1 cellular context compared by ENCODE assay signal in the genomic region with DNA sequence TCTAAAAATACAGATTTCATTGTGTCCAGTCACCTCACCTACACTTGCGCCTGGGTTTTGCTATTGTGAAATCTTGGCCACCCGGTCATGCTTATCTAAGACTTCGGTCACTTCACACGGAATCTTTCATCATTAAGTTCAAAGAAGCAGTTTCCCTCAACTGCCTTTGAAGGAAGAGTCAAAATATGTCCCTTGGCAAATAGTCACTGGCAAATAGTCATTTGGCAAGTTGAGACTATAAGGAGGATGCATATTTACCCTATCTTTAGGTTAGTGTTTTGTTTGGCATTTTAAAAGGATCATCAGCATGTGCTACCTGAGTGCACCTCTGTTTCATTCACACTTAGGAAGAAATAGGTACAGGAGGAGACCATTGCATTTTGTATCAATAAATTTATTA.
TF ChIP-seq lines count a peak whose summit lies in the region.

No MANE protein-coding gene starts in this region.

TF ChIP-seq in HepG2, 621 proteins besides CTCF, POLR2A, EP300 and RAD21 (continued from another document and continues in another):
- TF ChIP-seq, protein P1, sequence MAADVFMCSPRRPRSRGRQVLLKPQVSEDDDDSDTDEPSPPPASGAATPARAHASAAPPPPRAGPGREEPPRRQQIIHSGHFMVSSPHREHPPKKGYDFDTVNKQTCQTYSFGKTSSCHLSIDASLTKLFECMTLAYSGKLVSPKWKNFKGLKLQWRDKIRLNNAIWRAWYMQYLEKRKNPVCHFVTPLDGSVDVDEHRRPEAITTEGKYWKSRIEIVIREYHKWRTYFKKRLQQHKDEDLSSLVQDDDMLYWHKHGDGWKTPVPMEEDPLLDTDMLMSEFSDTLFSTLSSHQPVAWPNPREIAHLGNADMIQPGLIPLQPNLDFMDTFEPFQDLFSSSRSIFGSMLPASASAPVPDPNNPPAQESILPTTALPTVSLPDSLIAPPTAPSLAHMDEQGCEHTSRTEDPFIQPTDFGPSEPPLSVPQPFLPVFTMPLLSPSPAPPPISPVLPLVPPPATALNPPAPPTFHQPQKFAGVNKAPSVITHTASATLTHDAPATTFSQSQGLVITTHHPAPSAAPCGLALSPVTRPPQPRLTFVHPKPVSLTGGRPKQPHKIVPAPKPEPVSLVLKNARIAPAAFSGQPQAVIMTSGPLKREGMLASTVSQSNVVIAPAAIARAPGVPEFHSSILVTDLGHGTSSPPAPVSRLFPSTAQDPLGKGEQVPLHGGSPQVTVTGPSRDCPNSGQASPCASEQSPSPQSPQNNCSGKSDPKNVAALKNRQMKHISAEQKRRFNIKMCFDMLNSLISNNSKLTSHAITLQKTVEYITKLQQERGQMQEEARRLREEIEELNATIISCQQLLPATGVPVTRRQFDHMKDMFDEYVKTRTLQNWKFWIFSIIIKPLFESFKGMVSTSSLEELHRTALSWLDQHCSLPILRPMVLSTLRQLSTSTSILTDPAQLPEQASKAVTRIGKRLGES (CRISPR knock-in tag; IDR thresholded peaks at IDR 0.05; ENCODE audit: borderline replicate concordance) = peak; percentile 88
- TF ChIP-seq ZNF121 (CRISPR knock-in tag; IDR thresholded peaks at IDR 0.05) (no peak), MIER2 (CRISPR knock-in tag; IDR thresholded peaks at IDR 0.05) (peak; percentile 87), ZNF143 (CRISPR knock-in tag; IDR thresholded peaks at IDR 0.05) (no peak), AKAP8 (CRISPR knock-in tag; IDR thresholded peaks at IDR 0.05) (no peak), ZNF333 (CRISPR knock-in tag; IDR thresholded peaks at IDR 0.05; ENCODE audit: borderline replicate concordance) (no peak), MTF1 (CRISPR knock-in tag; IDR thresholded peaks at IDR 0.05) (no peak), ZNF562 (CRISPR knock-in tag; IDR thresholded peaks at IDR 0.05; ENCODE audit: borderline replicate concordance) (peak; percentile 36; the same call in 1 of the 2 replicates), ZSCAN25 (CRISPR knock-in tag; IDR thresholded peaks at IDR 0.05) (peak; percentile 56; the same call in 1 of the 2 replicates), PAX8 (CRISPR knock-in tag; IDR thresholded peaks at IDR 0.05; ENCODE audit: borderline replicate concordance) (no peak), ZNF883 (CRISPR knock-in tag; IDR thresholded peaks at IDR 0.05; ENCODE audit: not compliant biosample characterization) (no peak), ZNF337 (CRISPR knock-in tag; IDR thresholded peaks at IDR 0.05; ENCODE audit: borderline replicate concordance, low read depth) (no peak), ZNF615 (CRISPR knock-in tag; IDR thresholded peaks at IDR 0.05; ENCODE audit: borderline replicate concordance) (peak; percentile 80; the same call in 1 of the 2 replicates), ETV6 (CRISPR knock-in tag; conservative IDR thresholded peaks at IDR 0.05) (0 out of 2 replicates have a peak, but pooled peaks have one; percentile 34), ZNF3 (CRISPR knock-in tag; IDR thresholded peaks at IDR 0.05) (peak; percentile 79), ZNF644 (CRISPR knock-in tag; IDR thresholded peaks at IDR 0.05; ENCODE audit: low read depth) (peak; percentile 86), HMG20A (CRISPR knock-in tag; IDR thresholded peaks at IDR 0.05; ENCODE audit: borderline replicate concordance) (peak; percentile 100), ZNF598 (CRISPR knock-in tag; IDR thresholded peaks at IDR 0.05; ENCODE audit: borderline replicate concordance) (no peak), JUN (CRISPR knock-in tag; IDR thresholded peaks at IDR 0.05) (peak; percentile 88), KDM1A (CRISPR knock-in tag; IDR thresholded peaks at IDR 0.05) (peak; percentile 86), CENPX (CRISPR knock-in tag; IDR thresholded peaks at IDR 0.05) (no peak), ONECUT2 (CRISPR knock-in tag; IDR thresholded peaks at IDR 0.05) (peak; percentile 54; the same call in 1 of the 2 replicates), FOXA1 (IDR thresholded peaks at IDR 0.05) (peak; percentile 48), FOXA1 (CRISPR knock-in tag; IDR thresholded peaks at IDR 0.05) (peak; percentile 96), DNMT3B (CRISPR knock-in tag; conservative IDR thresholded peaks at IDR 0.05) (peak; percentile 75; the same call in 1 of the 2 replicates), HIVEP1 (CRISPR knock-in tag; IDR thresholded peaks at IDR 0.05) (no peak), ZNF251 (CRISPR knock-in tag; IDR thresholded peaks at IDR 0.05) (no peak), PHF8 (CRISPR knock-in tag; IDR thresholded peaks at IDR 0.05) (peak; percentile 37; the same call in 1 of the 2 replicates), ZNF205 (CRISPR knock-in tag; IDR thresholded peaks at IDR 0.05) (peak; percentile 87; the same call in 1 of the 2 replicates), HOXA3 (CRISPR knock-in tag; IDR thresholded peaks at IDR 0.05) (peak; percentile 75), KDM2A (CRISPR knock-in tag; IDR thresholded peaks at IDR 0.05; ENCODE audit: borderline replicate concordance, low read depth) (no peak), ZBTB7B (CRISPR knock-in tag; IDR thresholded peaks at IDR 0.05) (peak; percentile 45; the same call in 1 of the 2 replicates), ZFYVE20 (CRISPR knock-in tag; IDR thresholded peaks at IDR 0.05; ENCODE audit: borderline replicate concordance, low read depth) (no peak), NCOR1 (IDR thresholded peaks at IDR 0.05; ENCODE audit: borderline replicate concordance, low read length) (peak; percentile 90; the same call in 1 of the 2 replicates), PCBP2 (optimal IDR thresholded peaks at IDR 0.05; ENCODE audit: low read depth, low read length, poor library complexity, severe bottlenecking) (no peak), ZSCAN29 (CRISPR knock-in tag; conservative IDR thresholded peaks at IDR 0.05) (peak; percentile 72; the same call in 1 of the 2 replicates), ZNF234 (CRISPR knock-in tag; conservative IDR thresholded peaks at IDR 0.05) (no peak)
- TF ChIP-seq, protein P2, sequence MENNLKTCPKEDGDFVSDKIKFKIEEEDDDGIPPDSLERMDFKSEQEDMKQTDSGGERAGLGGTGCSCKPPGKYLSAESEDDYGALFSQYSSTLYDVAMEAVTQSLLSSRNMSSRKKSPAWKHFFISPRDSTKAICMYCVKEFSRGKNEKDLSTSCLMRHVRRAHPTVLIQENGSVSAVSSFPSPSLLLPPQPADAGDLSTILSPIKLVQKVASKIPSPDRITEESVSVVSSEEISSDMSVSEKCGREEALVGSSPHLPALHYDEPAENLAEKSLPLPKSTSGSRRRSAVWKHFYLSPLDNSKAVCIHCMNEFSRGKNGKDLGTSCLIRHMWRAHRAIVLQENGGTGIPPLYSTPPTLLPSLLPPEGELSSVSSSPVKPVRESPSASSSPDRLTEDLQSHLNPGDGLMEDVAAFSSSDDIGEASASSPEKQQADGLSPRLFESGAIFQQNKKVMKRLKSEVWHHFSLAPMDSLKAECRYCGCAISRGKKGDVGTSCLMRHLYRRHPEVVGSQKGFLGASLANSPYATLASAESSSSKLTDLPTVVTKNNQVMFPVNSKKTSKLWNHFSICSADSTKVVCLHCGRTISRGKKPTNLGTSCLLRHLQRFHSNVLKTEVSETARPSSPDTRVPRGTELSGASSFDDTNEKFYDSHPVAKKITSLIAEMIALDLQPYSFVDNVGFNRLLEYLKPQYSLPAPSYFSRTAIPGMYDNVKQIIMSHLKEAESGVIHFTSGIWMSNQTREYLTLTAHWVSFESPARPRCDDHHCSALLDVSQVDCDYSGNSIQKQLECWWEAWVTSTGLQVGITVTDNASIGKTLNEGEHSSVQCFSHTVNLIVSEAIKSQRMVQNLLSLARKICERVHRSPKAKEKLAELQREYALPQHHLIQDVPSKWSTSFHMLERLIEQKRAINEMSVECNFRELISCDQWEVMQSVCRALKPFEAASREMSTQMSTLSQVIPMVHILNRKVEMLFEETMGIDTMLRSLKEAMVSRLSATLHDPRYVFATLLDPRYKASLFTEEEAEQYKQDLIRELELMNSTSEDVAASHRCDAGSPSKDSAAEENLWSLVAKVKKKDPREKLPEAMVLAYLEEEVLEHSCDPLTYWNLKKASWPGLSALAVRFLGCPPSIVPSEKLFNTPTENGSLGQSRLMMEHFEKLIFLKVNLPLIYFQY (CRISPR knock-in tag; IDR thresholded peaks at IDR 0.05; ENCODE audit: borderline replicate concordance) = peak; percentile 76; the same call in 1 of the 2 replicates
- TF ChIP-seq, protein P3, sequence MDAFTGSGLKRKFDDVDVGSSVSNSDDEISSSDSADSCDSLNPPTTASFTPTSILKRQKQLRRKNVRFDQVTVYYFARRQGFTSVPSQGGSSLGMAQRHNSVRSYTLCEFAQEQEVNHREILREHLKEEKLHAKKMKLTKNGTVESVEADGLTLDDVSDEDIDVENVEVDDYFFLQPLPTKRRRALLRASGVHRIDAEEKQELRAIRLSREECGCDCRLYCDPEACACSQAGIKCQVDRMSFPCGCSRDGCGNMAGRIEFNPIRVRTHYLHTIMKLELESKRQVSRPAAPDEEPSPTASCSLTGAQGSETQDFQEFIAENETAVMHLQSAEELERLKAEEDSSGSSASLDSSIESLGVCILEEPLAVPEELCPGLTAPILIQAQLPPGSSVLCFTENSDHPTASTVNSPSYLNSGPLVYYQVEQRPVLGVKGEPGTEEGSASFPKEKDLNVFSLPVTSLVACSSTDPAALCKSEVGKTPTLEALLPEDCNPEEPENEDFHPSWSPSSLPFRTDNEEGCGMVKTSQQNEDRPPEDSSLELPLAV (CRISPR knock-in tag; conservative IDR thresholded peaks at IDR 0.05; ENCODE audit: low read depth) = no peak
- TF ChIP-seq, protein P4, sequence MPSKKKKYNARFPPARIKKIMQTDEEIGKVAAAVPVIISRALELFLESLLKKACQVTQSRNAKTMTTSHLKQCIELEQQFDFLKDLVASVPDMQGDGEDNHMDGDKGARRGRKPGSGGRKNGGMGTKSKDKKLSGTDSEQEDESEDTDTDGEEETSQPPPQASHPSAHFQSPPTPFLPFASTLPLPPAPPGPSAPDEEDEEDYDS (CRISPR knock-in tag; IDR thresholded peaks at IDR 0.05) = peak; percentile 57
- TF ChIP-seq, protein P5, sequence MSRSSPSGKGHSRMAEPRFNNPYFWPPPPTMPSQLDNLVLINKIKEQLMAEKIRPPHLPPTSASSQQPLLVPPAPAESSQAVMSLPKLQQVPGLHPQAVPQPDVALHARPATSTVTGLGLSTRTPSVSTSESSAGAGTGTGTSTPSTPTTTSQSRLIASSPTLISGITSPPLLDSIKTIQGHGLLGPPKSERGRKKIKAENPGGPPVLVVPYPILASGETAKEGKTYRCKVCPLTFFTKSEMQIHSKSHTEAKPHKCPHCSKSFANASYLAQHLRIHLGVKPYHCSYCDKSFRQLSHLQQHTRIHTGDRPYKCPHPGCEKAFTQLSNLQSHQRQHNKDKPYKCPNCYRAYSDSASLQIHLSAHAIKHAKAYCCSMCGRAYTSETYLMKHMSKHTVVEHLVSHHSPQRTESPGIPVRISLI (CRISPR knock-in tag; IDR thresholded peaks at IDR 0.05; ENCODE audit: borderline replicate concordance) = peak; percentile 76; the same call in 1 of the 2 replicates
- TF ChIP-seq, protein P6, sequence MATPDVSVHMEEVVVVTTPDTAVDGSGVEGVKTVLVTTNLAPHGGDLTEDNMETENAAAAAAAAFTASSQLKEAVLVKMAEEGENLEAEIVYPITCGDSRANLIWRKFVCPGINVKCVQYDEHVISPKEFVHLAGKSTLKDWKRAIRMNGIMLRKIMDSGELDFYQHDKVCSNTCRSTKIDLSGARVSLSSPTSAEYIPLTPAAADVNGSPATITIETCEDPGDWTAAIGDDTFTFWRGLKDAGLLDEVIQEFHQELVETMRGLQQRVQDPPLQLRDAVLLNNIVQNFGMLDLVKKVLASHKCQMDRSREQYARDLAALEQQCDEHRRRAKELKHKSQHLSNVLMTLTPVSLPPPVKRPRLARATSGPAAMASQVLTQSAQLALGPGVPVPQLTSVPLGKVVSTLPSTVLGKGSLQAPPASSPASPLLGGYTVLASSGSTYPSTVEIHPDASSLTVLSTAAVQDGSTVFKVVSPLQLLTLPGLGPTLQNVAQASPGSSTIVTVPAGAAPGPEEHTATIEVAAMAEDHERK (CRISPR knock-in tag; IDR thresholded peaks at IDR 0.05; ENCODE audit: low read depth) = 0 out of 2 replicates have a peak, but pooled peaks have one; percentile 16
- TF ChIP-seq, protein P7, sequence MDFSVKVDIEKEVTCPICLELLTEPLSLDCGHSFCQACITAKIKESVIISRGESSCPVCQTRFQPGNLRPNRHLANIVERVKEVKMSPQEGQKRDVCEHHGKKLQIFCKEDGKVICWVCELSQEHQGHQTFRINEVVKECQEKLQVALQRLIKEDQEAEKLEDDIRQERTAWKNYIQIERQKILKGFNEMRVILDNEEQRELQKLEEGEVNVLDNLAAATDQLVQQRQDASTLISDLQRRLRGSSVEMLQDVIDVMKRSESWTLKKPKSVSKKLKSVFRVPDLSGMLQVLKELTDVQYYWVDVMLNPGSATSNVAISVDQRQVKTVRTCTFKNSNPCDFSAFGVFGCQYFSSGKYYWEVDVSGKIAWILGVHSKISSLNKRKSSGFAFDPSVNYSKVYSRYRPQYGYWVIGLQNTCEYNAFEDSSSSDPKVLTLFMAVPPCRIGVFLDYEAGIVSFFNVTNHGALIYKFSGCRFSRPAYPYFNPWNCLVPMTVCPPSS (IDR thresholded peaks at IDR 0.05) = no peak
